Comparison of ENCODE assay signal across 2 cellular contexts in genomic region chr17:8359769-8360168, GRCh38.
TF ChIP-seq lines count a peak whose summit lies in the region.

No MANE protein-coding gene starts in this region.

TF ChIP-seq in IMR-90, 13 proteins besides CTCF, POLR2A, EP300 and RAD21:
- no peak for TF ChIP-seq MXI1 (IDR thresholded peaks at IDR 0.05; ENCODE audit: borderline replicate concordance, low read depth, low read length)
- no peak for TF ChIP-seq RFX5 (IDR thresholded peaks at IDR 0.05; ENCODE audit: low read depth, low read length)
- TF ChIP-seq, protein P1, sequence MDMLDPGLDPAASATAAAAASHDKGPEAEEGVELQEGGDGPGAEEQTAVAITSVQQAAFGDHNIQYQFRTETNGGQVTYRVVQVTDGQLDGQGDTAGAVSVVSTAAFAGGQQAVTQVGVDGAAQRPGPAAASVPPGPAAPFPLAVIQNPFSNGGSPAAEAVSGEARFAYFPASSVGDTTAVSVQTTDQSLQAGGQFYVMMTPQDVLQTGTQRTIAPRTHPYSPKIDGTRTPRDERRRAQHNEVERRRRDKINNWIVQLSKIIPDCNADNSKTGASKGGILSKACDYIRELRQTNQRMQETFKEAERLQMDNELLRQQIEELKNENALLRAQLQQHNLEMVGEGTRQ (IDR thresholded peaks at IDR 0.05; ENCODE audit: low read depth, low read length), result no peak
- no peak; the same call in 1 of the 2 replicates for TF ChIP-seq CEBPB (IDR thresholded peaks at IDR 0.05; ENCODE audit: low read depth, low read length)
- TF ChIP-seq, protein P2, sequence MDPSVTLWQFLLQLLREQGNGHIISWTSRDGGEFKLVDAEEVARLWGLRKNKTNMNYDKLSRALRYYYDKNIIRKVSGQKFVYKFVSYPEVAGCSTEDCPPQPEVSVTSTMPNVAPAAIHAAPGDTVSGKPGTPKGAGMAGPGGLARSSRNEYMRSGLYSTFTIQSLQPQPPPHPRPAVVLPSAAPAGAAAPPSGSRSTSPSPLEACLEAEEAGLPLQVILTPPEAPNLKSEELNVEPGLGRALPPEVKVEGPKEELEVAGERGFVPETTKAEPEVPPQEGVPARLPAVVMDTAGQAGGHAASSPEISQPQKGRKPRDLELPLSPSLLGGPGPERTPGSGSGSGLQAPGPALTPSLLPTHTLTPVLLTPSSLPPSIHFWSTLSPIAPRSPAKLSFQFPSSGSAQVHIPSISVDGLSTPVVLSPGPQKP (IDR thresholded peaks at IDR 0.05; ENCODE audit: borderline replicate concordance, low read depth, low read length), result no peak
- TF ChIP-seq SMC3 (IDR thresholded peaks at IDR 0.05; ENCODE audit: low read depth, low read length), result no peak
- TF ChIP-seq FOS (IDR thresholded peaks at IDR 0.05; ENCODE audit: low read depth, low read length), result peak; percentile 79
- TF ChIP-seq BHLHE40 (IDR thresholded peaks at IDR 0.05; ENCODE audit: low read depth, low read length), result peak; percentile 18; the same call in 1 of the 2 replicates
- TF ChIP-seq CHD1 (IDR thresholded peaks at IDR 0.05; ENCODE audit: low read depth, low read length), result no peak
- TF ChIP-seq RCOR1 (IDR thresholded peaks at IDR 0.05; ENCODE audit: insufficient replicate concordance, low read length), result peak; percentile 9
- TF ChIP-seq MAZ (IDR thresholded peaks at IDR 0.05; ENCODE audit: borderline replicate concordance, low read depth, low read length), result peak; percentile 55; the same call in 1 of the 2 replicates
- TF ChIP-seq MAFK (IDR thresholded peaks at IDR 0.05; ENCODE audit: low read depth, low read length), result no peak
- no peak for TF ChIP-seq NFE2L2 (IDR thresholded peaks at IDR 0.05; ENCODE audit: low read depth, low read length)

TF ChIP-seq in K562, 482 proteins besides CTCF, POLR2A, EP300 and RAD21 (continues in another document):
- TF ChIP-seq ILK (tag; IDR thresholded peaks at IDR 0.05; ENCODE audit: borderline replicate concordance, low read depth), result no peak
- TF ChIP-seq SAP30 (IDR thresholded peaks at IDR 0.05; ENCODE audit: borderline replicate concordance, insufficient read depth, low read depth, low read length, poor library complexity, severe bottlenecking), result no peak
- no peak for TF ChIP-seq TBP (optimal IDR thresholded peaks at IDR 0.05; ENCODE audit: low read depth, low read length)
- peak; percentile 84 for TF ChIP-seq ATF3 (IDR thresholded peaks at IDR 0.05)
- no peak for TF ChIP-seq ATF3 (CRISPR knock-in tag; conservative IDR thresholded peaks at IDR 0.05)
- no peak for TF ChIP-seq TOE1 (IDR thresholded peaks at IDR 0.05; ENCODE audit: borderline replicate concordance)
- TF ChIP-seq TOE1 (CRISPR knock-in tag; IDR thresholded peaks at IDR 0.05; ENCODE audit: borderline replicate concordance, low read depth), result no peak
- no peak for TF ChIP-seq SAFB2 (IDR thresholded peaks at IDR 0.05; ENCODE audit: borderline replicate concordance, low read depth, low read length, severe bottlenecking)
- no peak for TF ChIP-seq ZNF232 (CRISPR knock-in tag; IDR thresholded peaks at IDR 0.05)
- TF ChIP-seq CBFA2T3 (IDR thresholded peaks at IDR 0.05), result peak; percentile 68
- peak; percentile 35; the same call in 1 of the 2 replicates for TF ChIP-seq TEAD4 (IDR thresholded peaks at IDR 0.05; ENCODE audit: low read length)
- TF ChIP-seq TEAD4 (CRISPR knock-in tag; IDR thresholded peaks at IDR 0.05; ENCODE audit: borderline replicate concordance), result no peak
- no peak for TF ChIP-seq CHD2 (IDR thresholded peaks at IDR 0.05; ENCODE audit: low read depth, low read length)
- TF ChIP-seq MLX (CRISPR knock-in tag; conservative IDR thresholded peaks at IDR 0.05), result no peak
- TF ChIP-seq CBFA2T2 (conservative IDR thresholded peaks at IDR 0.05), result peak; percentile 64
- TF ChIP-seq ZBTB8A (IDR thresholded peaks at IDR 0.05; ENCODE audit: partially characterized antibody), result no peak
- no peak for TF ChIP-seq SRSF7 (optimal IDR thresholded peaks at IDR 0.05; ENCODE audit: low read depth, low read length)
- no peak for TF ChIP-seq YBX1 (IDR thresholded peaks at IDR 0.05)
- TF ChIP-seq CEBPB (tag; IDR thresholded peaks at IDR 0.05), result no peak
- no peak for TF ChIP-seq HCFC1 (IDR thresholded peaks at IDR 0.05; ENCODE audit: low read depth, low read length)
- TF ChIP-seq, protein P3, sequence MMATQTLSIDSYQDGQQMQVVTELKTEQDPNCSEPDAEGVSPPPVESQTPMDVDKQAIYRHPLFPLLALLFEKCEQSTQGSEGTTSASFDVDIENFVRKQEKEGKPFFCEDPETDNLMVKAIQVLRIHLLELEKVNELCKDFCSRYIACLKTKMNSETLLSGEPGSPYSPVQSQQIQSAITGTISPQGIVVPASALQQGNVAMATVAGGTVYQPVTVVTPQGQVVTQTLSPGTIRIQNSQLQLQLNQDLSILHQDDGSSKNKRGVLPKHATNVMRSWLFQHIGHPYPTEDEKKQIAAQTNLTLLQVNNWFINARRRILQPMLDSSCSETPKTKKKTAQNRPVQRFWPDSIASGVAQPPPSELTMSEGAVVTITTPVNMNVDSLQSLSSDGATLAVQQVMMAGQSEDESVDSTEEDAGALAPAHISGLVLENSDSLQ (IDR thresholded peaks at IDR 0.05), result peak; percentile 47
- TF ChIP-seq SNRNP70 (optimal IDR thresholded peaks at IDR 0.05; ENCODE audit: low read depth, low read length), result no peak
- TF ChIP-seq EP400 (IDR thresholded peaks at IDR 0.05), result no peak
- no peak for TF ChIP-seq GTF2A2 (tag; IDR thresholded peaks at IDR 0.05)
- TF ChIP-seq, protein P4, sequence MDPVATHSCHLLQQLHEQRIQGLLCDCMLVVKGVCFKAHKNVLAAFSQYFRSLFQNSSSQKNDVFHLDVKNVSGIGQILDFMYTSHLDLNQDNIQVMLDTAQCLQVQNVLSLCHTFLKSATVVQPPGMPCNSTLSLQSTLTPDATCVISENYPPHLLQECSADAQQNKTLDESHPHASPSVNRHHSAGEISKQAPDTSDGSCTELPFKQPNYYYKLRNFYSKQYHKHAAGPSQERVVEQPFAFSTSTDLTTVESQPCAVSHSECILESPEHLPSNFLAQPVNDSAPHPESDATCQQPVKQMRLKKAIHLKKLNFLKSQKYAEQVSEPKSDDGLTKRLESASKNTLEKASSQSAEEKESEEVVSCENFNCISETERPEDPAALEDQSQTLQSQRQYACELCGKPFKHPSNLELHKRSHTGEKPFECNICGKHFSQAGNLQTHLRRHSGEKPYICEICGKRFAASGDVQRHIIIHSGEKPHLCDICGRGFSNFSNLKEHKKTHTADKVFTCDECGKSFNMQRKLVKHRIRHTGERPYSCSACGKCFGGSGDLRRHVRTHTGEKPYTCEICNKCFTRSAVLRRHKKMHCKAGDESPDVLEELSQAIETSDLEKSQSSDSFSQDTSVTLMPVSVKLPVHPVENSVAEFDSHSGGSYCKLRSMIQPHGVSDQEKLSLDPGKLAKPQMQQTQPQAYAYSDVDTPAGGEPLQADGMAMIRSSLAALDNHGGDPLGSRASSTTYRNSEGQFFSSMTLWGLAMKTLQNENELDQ (CRISPR knock-in tag; IDR thresholded peaks at IDR 0.05; ENCODE audit: borderline replicate concordance), result no peak
- TF ChIP-seq HNRNPH1 (optimal IDR thresholded peaks at IDR 0.05; ENCODE audit: low read depth, low read length), result no peak
- TF ChIP-seq NFATC3 (IDR thresholded peaks at IDR 0.05), result no peak
- TF ChIP-seq, protein P5, sequence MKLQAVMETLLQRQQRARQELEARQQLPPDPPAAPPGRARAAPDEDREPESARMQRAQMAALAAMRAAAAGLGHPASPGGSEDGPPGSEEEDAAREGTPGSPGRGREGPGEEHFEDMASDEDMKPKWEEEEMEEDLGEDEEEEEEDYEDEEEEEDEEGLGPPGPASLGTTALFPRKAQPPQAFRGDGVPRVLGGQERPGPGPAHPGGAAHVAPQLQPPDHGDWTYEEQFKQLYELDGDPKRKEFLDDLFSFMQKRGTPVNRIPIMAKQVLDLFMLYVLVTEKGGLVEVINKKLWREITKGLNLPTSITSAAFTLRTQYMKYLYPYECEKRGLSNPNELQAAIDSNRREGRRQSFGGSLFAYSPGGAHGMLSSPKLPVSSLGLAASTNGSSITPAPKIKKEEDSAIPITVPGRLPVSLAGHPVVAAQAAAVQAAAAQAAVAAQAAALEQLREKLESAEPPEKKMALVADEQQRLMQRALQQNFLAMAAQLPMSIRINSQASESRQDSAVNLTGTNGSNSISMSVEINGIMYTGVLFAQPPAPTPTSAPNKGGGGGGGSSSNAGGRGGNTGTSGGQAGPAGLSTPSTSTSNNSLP (IDR thresholded peaks at IDR 0.05; ENCODE audit: borderline replicate concordance, low read depth, low read length), result no peak
- TF ChIP-seq HBP1 (CRISPR knock-in tag; IDR thresholded peaks at IDR 0.05), result no peak
- peak; percentile 68; the same call in 1 of the 2 replicates for TF ChIP-seq JUN (IDR thresholded peaks at IDR 0.05; ENCODE audit: borderline replicate concordance, low read depth, low read length)
- TF ChIP-seq JUN (CRISPR knock-in tag; IDR thresholded peaks at IDR 0.05; ENCODE audit: borderline replicate concordance), result no peak
- TF ChIP-seq FIP1L1 (IDR thresholded peaks at IDR 0.05; ENCODE audit: low read depth, low read length, poor library complexity, severe bottlenecking), result no peak
- no peak for TF ChIP-seq ELF4 (CRISPR knock-in tag; IDR thresholded peaks at IDR 0.05)
- no peak for TF ChIP-seq TAL1 (IDR thresholded peaks at IDR 0.05)
- no peak for TF ChIP-seq STAG1 (CRISPR knock-in tag; IDR thresholded peaks at IDR 0.05; ENCODE audit: borderline replicate concordance)
- TF ChIP-seq IRF1 (CRISPR knock-in tag; IDR thresholded peaks at IDR 0.05; ENCODE audit: borderline replicate concordance), result no peak
- TF ChIP-seq CHD4 (IDR thresholded peaks at IDR 0.05; ENCODE audit: insufficient read depth, insufficient replicate concordance, low read depth, low read length, poor library complexity, severe bottlenecking), result no peak
- TF ChIP-seq BCLAF1 (IDR thresholded peaks at IDR 0.05; ENCODE audit: borderline replicate concordance in 1 of 2, control insufficient read depth in 1 of 2, low read depth in 2 of 2, low read length in 1 of 2), result no peak
- TF ChIP-seq FOSL1 (tag; conservative IDR thresholded peaks at IDR 0.05), result peak; percentile 81
- TF ChIP-seq HMG20A (CRISPR knock-in tag; conservative IDR thresholded peaks at IDR 0.05), result no peak
- no peak for TF ChIP-seq POLR3G (IDR thresholded peaks at IDR 0.05; ENCODE audit: extremely low read depth, insufficient read length, insufficient replicate concordance)
- peak; percentile 46; the same call in 1 of the 2 replicates for TF ChIP-seq NFE2 (IDR thresholded peaks at IDR 0.05; ENCODE audit: low read depth)
- no peak for TF ChIP-seq CHD1 (IDR thresholded peaks at IDR 0.05; ENCODE audit: low read length)
- no peak for TF ChIP-seq RFX5 (IDR thresholded peaks at IDR 0.05; ENCODE audit: low read depth, low read length)
- TF ChIP-seq HLTF (IDR thresholded peaks at IDR 0.05), result no peak
